ENCODE assay signal across 8 cellular contexts in genomic region chr12:49644620-49644994, GRCh38.
DNase-seq lines count a peak whose midpoint lies in the region; ATAC-seq and FAIRE-seq lines count a peak whose summit lies in the region.

No MANE protein-coding gene starts in this region.

- ATAC-seq in HG03045 (IDR thresholded peaks at IDR 0.05; ENCODE audit: unreplicated experiment) = no peak

- peak; percentile 68 for FAIRE-seq in GM19239 (lab: Jason Lieb, UNC)

- DNase-seq in AG08395 (ENCODE audit: low spot score) (peak; percentile 94), GM19239 (ENCODE audit: insufficient read length, low spot score) (peak; percentile 93), NCI-H2171 (lab: John Stamatoyannopoulos, UW) (peak; percentile 13), kidney tubule cell (ENCODE audit: low spot score) (peak; percentile 63)
- DNase-seq in activated CD4-positive, alpha-beta T cell treated with anti-CD3 and anti-CD28 coated beads for 1 hour = peak; percentile 77
- peak; percentile 76 for DNase-seq in central memory CD4-positive, alpha-beta T cell
- peak; percentile 75 to 78 for DNase-seq in stimulated activated CD4-positive, alpha-beta T cell treated with anti-CD3 and anti-CD28 coated beads, Interleukin-2, amount 100 ng/mL, for 48 hours

Comparison
In these comparisons a context has a peak if more than half of its experiments do, and no peak if none do; other contexts are left out.
1. DNase-seq: peak in every context shown above with its lines; median percentile 94 in AG08395; 93 in GM19239; 77 in activated CD4-positive, alpha-beta T cell treated with anti-CD3 and anti-CD28 coated beads for 1 hour; 76 in stimulated activated CD4-positive, alpha-beta T cell treated with anti-CD3 and anti-CD28 coated beads, Interleukin-2, amount 100 ng/mL, for 48 hours; 76 in central memory CD4-positive, alpha-beta T cell; 63 in kidney tubule cell; 13 in NCI-H2171.